ENCODE assay signal across 8 cellular contexts in genomic region chr4:6709230-6710114, GRCh38. TPM values are rescaled to one million over a fixed set of nuclear protein-coding genes. Genes with fewer than 3 reads are reported as not detected.
A peak's percentile ranks its signal among the peaks of the same experiment; 100 is the strongest.
DNase-seq lines count a peak whose midpoint lies in the region; ATAC-seq, FAIRE-seq and TF ChIP-seq lines count a peak whose summit lies in the region.

TSS of gene MRFAP1L1 (minus strand) at chr4:6709865. CDS start at chr4:6709629, 236 bp downstream.

- dilution Hi-C loops in endothelial cell of umbilical vein (cut with MboI; ENCODE audit: extremely low pct_ligation_motif_present, low sequenced_read_pairs): no loop called here

- H3K27me3 ChIP-seq in OCI-LY3 (ENCODE audit: low read depth, low read length) (no peaks in the 10 kb centered on the region), endothelial cell of umbilical vein (ENCODE audit: control insufficient read depth in 2 of 2, insufficient read depth in 2 of 2, low read length in 2 of 2) (peaks cover 4 to 7% of the 10 kb centered on the region in 2 experiments)

- peaks cover 50% of the 10 kb centered on the region for H3K79me2 ChIP-seq in OCI-LY3 (ENCODE audit: low read length)
- H3K79me2 ChIP-seq in endothelial cell of umbilical vein (ENCODE audit: control insufficient read depth, insufficient read depth, low read length): peaks cover 42% of the 10 kb centered on the region

- H3K4me1 ChIP-seq in OCI-LY3 (ENCODE audit: low read length) (peaks cover 23% of the 10 kb centered on the region), endothelial cell of umbilical vein (ENCODE audit: control insufficient read depth, extremely low read depth, insufficient read depth, low read length) (peaks cover 13% of the 10 kb centered on the region)

- CTCF ChIA-PET in endothelial cell of umbilical vein (lab: Charles Lee): interaction anchor here (1.0 to 1.9 kb wide), 10 partner anchors 8 to 459 kb away, joined by 3 to 7 read pairs (median 3); partner anchors contain the start of genes MAN2B2 and S100P

- H3K4me2 ChIP-seq in OCI-LY3 (ENCODE audit: low read length) (peak within 1 kb of the TSS; percentile 89), endothelial cell of umbilical vein (ENCODE audit: insufficient read depth, low read length) (peak within 1 kb of the TSS; percentile 86)

- FAIRE-seq in endothelial cell of umbilical vein (lab: Jason Lieb, UNC): peak; percentile 89

- H3K27ac ChIP-seq in OCI-LY3 (ENCODE audit: low read length) (peak within 1 kb of the TSS; percentile 72), endothelial cell of umbilical vein (ENCODE audit: insufficient read depth, low read depth, low read length) (peak within 1 kb of the TSS; percentile 34)

- POLR2A ChIA-PET in endothelial cell of umbilical vein (lab: Charles Lee): interaction anchor here (0.8 to 1.5 kb wide), 2 partner anchors 36 to 69 kb away, joined by 3 to 4 read pairs; partner anchors contain the start of gene MRFAP1

- BruUV-seq in endothelial cell of umbilical vein (replicated peaks; lab: Mats Ljungman, UMichigan): TSS peak; percentile 73

- ATAC-seq in GM21447 (IDR thresholded peaks at IDR 0.05; ENCODE audit: unreplicated experiment): peak; percentile 67

- H2AFZ ChIP-seq in OCI-LY3 (ENCODE audit: low read depth, low read length) (peak within 1 kb of the TSS; percentile 69), endothelial cell of umbilical vein (ENCODE audit: low read depth, low read length) (peak within 1 kb of the TSS; percentile 89)

- intact Hi-C loops in endothelial cell of umbilical vein (cut with micrococcal nuclease): loop anchor here (1.0 to 2.0 kb wide), 3 partner anchors 35 to 135 kb away; partner anchors contain the start of genes MAN2B2 and MRFAP1

- TF ChIP-seq CTCF in OCI-LY3 (IDR thresholded peaks at IDR 0.05; ENCODE audit: low read depth, low read length) (no peak), endothelial cell of umbilical vein (IDR thresholded peaks at IDR 0.05; ENCODE audit: extremely low read depth in 1 of 2, insufficient read depth in 1 of 2, low read depth in 1 of 2, low read length in 2 of 2) (no peak)

- H4K20me1 ChIP-seq in OCI-LY3 (ENCODE audit: insufficient read depth, low read length): no peaks in the 10 kb centered on the region
- no peaks in the 10 kb centered on the region for H4K20me1 ChIP-seq in endothelial cell of umbilical vein (replicated peaks; ENCODE audit: control insufficient read depth, extremely low read depth, insufficient read depth, low read length)

- peak within 1 kb of the TSS; percentile 94 for H3K4me3 ChIP-seq in OCI-LY3 (ENCODE audit: low read length)
- H3K4me3 ChIP-seq in endothelial cell of umbilical vein (replicated peaks in 1 of 3; ENCODE audit: insufficient read depth in 1 of 3, low read depth in 1 of 3, low read length in 3 of 3): peak within 1 kb of the TSS; percentile 63 to 81 (median 71)

- DNase-seq in Caki2 (ENCODE audit: low read depth) (peak; percentile 92), HuH-7.5 (ENCODE audit: low spot score) (peak; percentile 81), activated T-cell treated with anti-CD3 and anti-CD28 coated beads for 1 hour (ENCODE audit: low read depth) (peak; percentile 96), endothelial cell of umbilical vein (ENCODE audit: low read depth, low spot score) (peak; percentile 97), midbrain (lab: John Stamatoyannopoulos, UW) (peak; percentile 95)
- DNase-seq in stimulated activated CD8-positive, alpha-beta memory T cell treated with anti-CD3 and anti-CD28 coated beads, Interleukin-15, amount 100 ng/mL, for 48 hours (ENCODE audit: low read depth in 2 of 2): peak; percentile 94 to 96

- peaks cover 32% of the 10 kb centered on the region for H3K36me3 ChIP-seq in OCI-LY3 (replicated peaks; ENCODE audit: low read depth, low read length)
- no peaks in the 10 kb centered on the region for H3K36me3 ChIP-seq in endothelial cell of umbilical vein (ENCODE audit: control insufficient read depth in 2 of 2, extremely low read depth in 1 of 2, insufficient read depth in 2 of 2, low read length in 2 of 2)

- H3K9ac ChIP-seq in OCI-LY3 (ENCODE audit: low read length): peak within 1 kb of the TSS; percentile 85
- H3K9ac ChIP-seq in endothelial cell of umbilical vein (replicated peaks; ENCODE audit: extremely low read depth, insufficient read depth, low read length): peak within 1 kb of the TSS; percentile 83

- in situ Hi-C loops in Caki2 (cut with HindIII; ENCODE audit: low pct_unique_long_range_greater_than_20kb, low sequenced_read_pairs): no loop called here

- H3K9me1 ChIP-seq in endothelial cell of umbilical vein (replicated peaks; ENCODE audit: control insufficient read depth, extremely low read depth, insufficient read depth, low read length): no peaks in the 10 kb centered on the region

- peak; percentile 69 for TF ChIP-seq POLR2A in endothelial cell of umbilical vein (IDR thresholded peaks at IDR 0.05; ENCODE audit: low read depth, low read length)

- H3K9me3 ChIP-seq in OCI-LY3 (ENCODE audit: insufficient read depth, low read length): no peaks in the 10 kb centered on the region
- no peaks in the 10 kb centered on the region for H3K9me3 ChIP-seq in endothelial cell of umbilical vein (replicated peaks; ENCODE audit: control insufficient read depth, insufficient read depth, low read length)

TF ChIP-seq in endothelial cell of umbilical vein, 7 proteins besides CTCF, POLR2A, EP300 and RAD21:
- TF ChIP-seq POLR2AphosphoS5 (IDR thresholded peaks at IDR 0.05; ENCODE audit: insufficient read depth, low read depth, low read length) (peak; percentile 55), JUN (IDR thresholded peaks at IDR 0.05; ENCODE audit: borderline replicate concordance, insufficient read depth, insufficient read length, low read depth) (no peak), GATA2 (IDR thresholded peaks at IDR 0.05; ENCODE audit: insufficient read depth, insufficient read length, low read depth, low read length) (no peak), MYC (IDR thresholded peaks at IDR 0.05; ENCODE audit: low read depth, low read length) (no peak), EZH2 (IDR thresholded peaks at IDR 0.05; ENCODE audit: borderline replicate concordance, low read depth, low read length, severe bottlenecking) (no peak), FOS (IDR thresholded peaks at IDR 0.05; ENCODE audit: borderline replicate concordance, insufficient read depth, low read length) (no peak)
- TF ChIP-seq, protein P1, sequence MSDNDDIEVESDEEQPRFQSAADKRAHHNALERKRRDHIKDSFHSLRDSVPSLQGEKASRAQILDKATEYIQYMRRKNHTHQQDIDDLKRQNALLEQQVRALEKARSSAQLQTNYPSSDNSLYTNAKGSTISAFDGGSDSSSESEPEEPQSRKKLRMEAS (IDR thresholded peaks at IDR 0.05; ENCODE audit: insufficient read depth, insufficient read length): peak; percentile 53
TF ChIP-seq in endothelial cell of umbilical vein: peak in this region for 2.

RNA-seq across cellular contexts. Expression of gene MRFAP1L1, which starts in this region (rescaled TPM):
- total RNA-seq in Caki2 (2014; rRNA removed; shearing (Covaris generic); ENCODE audit: low replicate concordance): 43.6 and 58.4 TPM in 2 replicates
- total RNA-seq in endothelial cell of umbilical vein: 42.0 and 43.8 TPM in 2 replicates
- polyA plus RNA-seq in endothelial cell of umbilical vein: 15.6 and 28.7 TPM in 2 replicates
- polyA plus RNA-seq in endothelial cell of umbilical vein (2011; cell fraction: cytosol; rRNA removed): 43.9 and 48.2 TPM in 2 replicates
- polyA plus RNA-seq in endothelial cell of umbilical vein (2011; cell fraction: nucleus; rRNA removed): 23.6 and 39.9 TPM in 2 replicates
- 38.8 and 53.4 TPM in 2 replicates for polyA plus RNA-seq in endothelial cell of umbilical vein (2012)
- 20.0 and 28.4 TPM in 2 replicates for polyA minus RNA-seq in endothelial cell of umbilical vein
- 11.6 TPM for polyA minus RNA-seq in endothelial cell of umbilical vein (2011; cell fraction: cytosol; rRNA and poly(A)+ RNA removed)
- 7.8 and 8.8 TPM in 2 replicates for polyA minus RNA-seq in endothelial cell of umbilical vein (2011; cell fraction: nucleus; rRNA and poly(A)+ RNA removed)

Comparison
In these comparisons a context has a peak if more than half of its experiments do, and no peak if none do; other contexts are left out.
1. Peak in every context shown above with its lines: DNase-seq, ATAC-seq, H3K4me3 ChIP-seq and H3K27ac ChIP-seq.